In the genomic region with DNA sequence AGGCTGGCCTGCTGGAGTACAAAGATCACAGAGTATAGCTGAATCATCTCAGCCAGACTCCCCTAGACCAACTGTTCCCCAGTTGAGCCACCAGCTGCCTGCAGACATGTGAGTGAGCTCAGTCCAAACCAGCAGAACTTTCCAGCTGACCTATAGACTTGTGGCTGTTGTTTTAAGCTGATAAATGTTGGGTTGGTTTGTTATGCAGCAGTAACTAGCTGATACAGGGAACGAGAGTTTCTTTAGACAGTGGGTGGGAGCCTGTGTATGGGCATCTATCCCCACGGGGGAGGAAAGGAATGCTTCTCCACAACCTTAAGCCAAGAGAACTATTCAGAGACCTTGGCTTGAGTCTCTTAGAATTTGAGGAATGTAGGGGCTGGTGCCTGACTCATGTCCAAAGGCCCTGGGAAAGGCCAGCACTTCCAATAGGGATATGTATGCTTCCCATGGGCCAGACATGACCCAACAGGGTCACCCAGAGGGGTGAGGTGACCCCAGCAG, we compare ENCODE assay signal across 13 cellular contexts. TPM values are rescaled to one million over a fixed set of nuclear protein-coding genes. Genes with fewer than 3 reads are reported as not detected.
DNase-seq lines count a peak whose midpoint lies in the region; ATAC-seq, FAIRE-seq and TF ChIP-seq lines count a peak whose summit lies in the region.
"Had no signal": no experiment of that assay in that cellular context is flagged by ENCODE, and none has a peak within 500 bp of the region (broad histone marks: within the 10 kb centered on the region; RNA-seq: fewer than 3 reads in every experiment).

No MANE protein-coding gene starts in this region.

- peaks cover 10% of the 10 kb centered on the region; the same call in 1 of the 2 replicates for H3K36me3 ChIP-seq in SJSA1

- H3K9me3 ChIP-seq in SJSA1 (replicated peaks) = peaks cover 8% of the 10 kb centered on the region

- H3K27ac ChIP-seq in SJSA1 = peak overlapping the region; percentile 96
- H3K27ac ChIP-seq: parathyroid adenoma had no signal

- H3K4me1 ChIP-seq in SJSA1 (replicated peaks) = peaks cover 94% of the 10 kb centered on the region
- H3K4me1 ChIP-seq: parathyroid adenoma had no signal

- H3K4me3 ChIP-seq in SJSA1 (no peak overlapping the region), fibroblast of pulmonary artery (replicated peaks; ENCODE audit: low read depth, low read length) (no peak overlapping the region)

- DNase-seq in GM03348 (ENCODE audit: low spot score) = peak; percentile 87
- peak; percentile 87 to 88 for DNase-seq in SJSA1 (ENCODE audit: low read depth in 1 of 2, low spot score in 2 of 2)
- DNase-seq in fibroblast of pulmonary artery (ENCODE audit: low read depth) = peak; percentile 81
- peak; percentile 44 for DNase-seq in stromal cell of bone marrow (ENCODE audit: low read depth)
- no peak for DNase-seq in GM19239 (ENCODE audit: insufficient read length, low spot score)
- DNase-seq in activated gamma-delta T cell (lab: John Stamatoyannopoulos, UW) = no peak
- DNase-seq: activated CD4-positive, alpha-beta T cell treated with anti-CD3 and anti-CD28 coated beads for 1 hour; CD8-positive, alpha-beta T cell; midbrain had no signal

- H3K27me3 ChIP-seq in SJSA1 (replicated peaks) = no peaks in the 10 kb centered on the region

- no peak for ATAC-seq in GM19328 (IDR thresholded peaks at IDR 0.05; ENCODE audit: unreplicated experiment)
- ATAC-seq in GM18870 (IDR thresholded peaks at IDR 0.05; ENCODE audit: unreplicated experiment) = no peak
- ATAC-seq: CD8-positive, alpha-beta T cell had no signal

- no peak for FAIRE-seq in GM19239 (lab: Jason Lieb, UNC)
- FAIRE-seq: endothelial cell of umbilical vein had no signal

- TF ChIP-seq CTCF in fibroblast of pulmonary artery (IDR thresholded peaks at IDR 0.05; ENCODE audit: low read length, missing control alignments) = no peak

RNA-seq across cellular contexts. Expression of a gene that starts 30.1 kb away (rescaled TPM):
- 4.5 and 12.1 TPM in 2 replicates for total RNA-seq in SJSA1 (2014; rRNA removed; shearing (Covaris generic))
- total RNA-seq: CD8-positive, alpha-beta T cell; endothelial cell of umbilical vein had no signal

RNA-seq across cellular contexts. Expression of a gene that starts 50.3 kb away (rescaled TPM):
- 1.3 and 4.1 TPM in 2 replicates for total RNA-seq in SJSA1 (2014; rRNA removed; shearing (Covaris generic))
- total RNA-seq: CD8-positive, alpha-beta T cell had no signal

Comparison
In these comparisons a context has a peak if more than half of its experiments do, and no peak if none do; other contexts are left out.
1. DNase-seq: peak in GM03348 (single experiment), SJSA1 (2 of 2), fibroblast of pulmonary artery (single experiment) and stromal cell of bone marrow (single experiment); none in GM19239 (single experiment) and activated gamma-delta T cell (single experiment).